ENCODE assay signal across 11 cellular contexts in the genomic region with DNA sequence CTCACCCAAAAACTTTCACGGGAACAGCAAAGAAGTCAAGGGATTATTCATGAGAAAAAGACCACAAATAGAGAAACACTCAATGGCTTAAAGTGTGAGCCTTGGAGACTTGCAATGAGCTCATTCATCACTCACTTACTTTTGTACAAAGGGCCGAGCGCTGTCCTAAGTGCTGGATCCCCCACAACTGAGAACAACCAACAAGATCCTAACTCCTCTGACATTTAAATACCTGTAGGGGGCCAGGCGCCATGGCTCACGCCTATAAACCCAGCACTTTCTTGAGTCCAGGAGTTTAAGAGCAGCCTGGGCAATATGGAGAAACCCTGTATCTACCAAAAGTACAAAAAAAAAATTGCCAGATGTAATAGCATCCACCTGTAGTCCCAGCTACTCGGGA.
"Had no signal": no experiment of that assay in that cellular context is flagged by ENCODE, and none has a peak within 500 bp of the region (broad histone marks: within the 10 kb centered on the region; RNA-seq: fewer than 3 reads in every experiment).

No MANE protein-coding gene starts in this region.

- H3K9me3 ChIP-seq: upper lobe of left lung had no signal

- H3K27ac Mint-ChIP-seq: activated naive CD4-positive, alpha-beta T cell treated with anti-CD3 and anti-CD28 coated beads for 36 hours; natural killer cell had no signal

- H3K27ac ChIP-seq: upper lobe of left lung, VCaP had no signal

- H3K9me3 Mint-ChIP-seq: activated naive CD4-positive, alpha-beta T cell treated with anti-CD3 and anti-CD28 coated beads for 36 hours; natural killer cell had no signal

- ATAC-seq: natural killer cell had no signal

- H3K4me3 ChIP-seq: lung, upper lobe of left lung had no signal

- H3K4me3 Mint-ChIP-seq: activated naive CD4-positive, alpha-beta T cell treated with anti-CD3 and anti-CD28 coated beads for 36 hours; natural killer cell had no signal

- H3K36me3 ChIP-seq: upper lobe of left lung had no signal

- H3K27me3 ChIP-seq: upper lobe of left lung had no signal

- H3K36me3 Mint-ChIP-seq: natural killer cell had no signal

- DNase-seq: activated CD4-positive, alpha-beta T cell treated with anti-CD3 and anti-CD28 coated beads for 48 hours; activated naive CD4-positive, alpha-beta T cell treated with anti-CD3 and anti-CD28 coated beads for 36 hours; natural killer cell; nucleus accumbens; stimulated activated CD4-positive, alpha-beta T cell treated with anti-CD3 and anti-CD28 coated beads, Interleukin-12 subunit alpha, Interleukin-12 subunit beta, amount 100 ng/mL, for 4 hours; stimulated activated naive CD4-positive, alpha-beta T cell; substantia nigra; T1000; upper lobe of left lung had no signal

- H3K4me1 ChIP-seq: upper lobe of left lung had no signal
